ENCODE assay signal across 11 cellular contexts in genomic region chrX:63784346-63784901, GRCh38. TPM values are rescaled to one million over a fixed set of nuclear protein-coding genes. Genes with fewer than 3 reads are reported as not detected.
DNase-seq lines count a peak whose midpoint lies in the region; ATAC-seq and TF ChIP-seq lines count a peak whose summit lies in the region.
"Had no signal": no experiment of that assay in that cellular context is flagged by ENCODE, and none has a peak within 500 bp of the region (broad histone marks: within the 10 kb centered on the region; RNA-seq: fewer than 3 reads in every experiment).

No MANE protein-coding gene starts in this region.

- H3K4me1 ChIP-seq in H9 (ENCODE audit: insufficient read depth, low read length) (peaks cover 9% of the 10 kb centered on the region; the same call in 1 of the 2 replicates), left lung (no peaks in the 10 kb centered on the region)

- no peak overlapping the region for H2BK120ac ChIP-seq in H9 (ENCODE audit: low read depth, low read length, poor library complexity, severe bottlenecking)

- H3K14ac ChIP-seq in H9 (ENCODE audit: insufficient read depth, low read length): peak overlapping the region; percentile 77

- H4K20me1 ChIP-seq in H9 (ENCODE audit: control insufficient read depth, insufficient read depth, insufficient read length): no peaks in the 10 kb centered on the region

- no peak overlapping the region for H4K91ac ChIP-seq in H9 (ENCODE audit: insufficient read length, low read depth, low read length)

- H2AFZ ChIP-seq in H9 (ENCODE audit: low read length): no peak overlapping the region

- no peak overlapping the region for H2BK12ac ChIP-seq in H9 (ENCODE audit: insufficient read length, low read depth, low read length)

- H3K9me3 ChIP-seq in H9 (ENCODE audit: control insufficient read depth, low read depth, low read length) (peaks cover 55% of the 10 kb centered on the region), left lung (no peaks in the 10 kb centered on the region), MG63 (no peaks in the 10 kb centered on the region)

- peaks cover 13% of the 10 kb centered on the region for H3K23me2 ChIP-seq in H9 (ENCODE audit: insufficient read length, low read depth, low read length, poor library complexity, severe bottlenecking)

- H3K4me3 ChIP-seq in left lung (peak overlapping the region; percentile 16 to 17), MG63 (no peak overlapping the region)

- peaks cover 14 to 22% of the 10 kb centered on the region in 2 experiments for H3K4me1 Mint-ChIP-seq in H9
- no peaks in the 10 kb centered on the region for H3K4me1 Mint-ChIP-seq in stimulated activated effector memory CD8-positive, alpha-beta T cell treated with anti-CD3 and anti-CD28 coated beads, Interleukin-12 subunit alpha, Interleukin-12 subunit beta, amount 100 ng/mL, for 72 hours

- H3K27me3 ChIP-seq in H9 (ENCODE audit: insufficient read depth, low read length): no peaks in the 10 kb centered on the region
- H3K27me3 ChIP-seq in left lung: no peaks in the 10 kb centered on the region
- no peaks in the 10 kb centered on the region for H3K27me3 ChIP-seq in MG63

- H3K36me3 ChIP-seq in left lung: no peaks in the 10 kb centered on the region
- no peaks in the 10 kb centered on the region for H3K36me3 ChIP-seq in MG63

- H3K79me1 ChIP-seq in H9 (ENCODE audit: insufficient read depth, low read depth, low read length, poor library complexity, severe bottlenecking): no peaks in the 10 kb centered on the region

- no peaks in the 10 kb centered on the region for H3K79me2 ChIP-seq in H9 (ENCODE audit: insufficient read depth, low read length)

- no peaks in the 10 kb centered on the region for H3K27me3 Mint-ChIP-seq in H9 (ENCODE audit: low read depth)

- no peak overlapping the region for H2AK5ac ChIP-seq in H9 (ENCODE audit: insufficient read length, low read length)

- peak overlapping the region; percentile 15 for H3K18ac ChIP-seq in H9 (ENCODE audit: insufficient read length, low read depth, low read length)

- no peak for DNase-seq in H9
- DNase-seq in left lung: no peak
- no peak for DNase-seq in stimulated activated effector memory CD8-positive, alpha-beta T cell treated with anti-CD3 and anti-CD28 coated beads, Interleukin-12 subunit alpha, Interleukin-12 subunit beta, amount 100 ng/mL, for 72 hours (ENCODE audit: low spot score in 2 of 2)
- DNase-seq in NAMALWA (ENCODE audit: low spot score): no peak
- no peak for DNase-seq in activated CD4-positive, alpha-beta T cell treated with anti-CD3 and anti-CD28 coated beads for 1 hour
- DNase-seq in NCI-H1105 treated with DMSO at 0.1 percent for 48 hours (lab: John Stamatoyannopoulos, UW): no peak
- no peak for DNase-seq in MG63
- DNase-seq: activated effector memory CD4-positive, alpha-beta T cell treated with Interleukin-2 at 50 U/mL for 16 hours; SIG-M5 had no signal

- no peak overlapping the region for H2BK15ac ChIP-seq in H9 (ENCODE audit: low read depth, low read length)

- H3K36me3 Mint-ChIP-seq in H9 (ENCODE audit: insufficient read depth in 1 of 3, low read depth in 3 of 3): peaks cover 12 to 23% (median 23%) of the 10 kb centered on the region in 3 experiments
- H3K36me3 Mint-ChIP-seq in stimulated activated effector memory CD8-positive, alpha-beta T cell treated with anti-CD3 and anti-CD28 coated beads, Interleukin-12 subunit alpha, Interleukin-12 subunit beta, amount 100 ng/mL, for 72 hours: no peaks in the 10 kb centered on the region

- H3K9ac ChIP-seq in H9 (ENCODE audit: extremely low read depth, insufficient read length, low read length): peak overlapping the region; percentile 38

- H3K9me3 Mint-ChIP-seq in H9: peaks cover 62 to 68% of the 10 kb centered on the region in 2 experiments
- no peaks in the 10 kb centered on the region for H3K9me3 Mint-ChIP-seq in stimulated activated effector memory CD8-positive, alpha-beta T cell treated with anti-CD3 and anti-CD28 coated beads, Interleukin-12 subunit alpha, Interleukin-12 subunit beta, amount 100 ng/mL, for 72 hours

- H3K4ac ChIP-seq in H9 (ENCODE audit: low read depth, low read length): no peak overlapping the region

- TF ChIP-seq CTCF in H9 (conservative IDR thresholded peaks at IDR 0.05): no peak
- TF ChIP-seq CTCF in left lung (IDR thresholded peaks at IDR 0.05): no peak

- intact Hi-C loops in left lung (cut with DNase I): no loop called here

- no peak overlapping the region for H3K56ac ChIP-seq in H9 (ENCODE audit: insufficient read length, low read depth, low read length)

- H3K4me2 ChIP-seq in H9 (ENCODE audit: insufficient read depth, insufficient read length, low read length): peak overlapping the region; percentile 74

- H4K8ac ChIP-seq in H9 (replicated peaks; ENCODE audit: insufficient read length, low read depth, low read length): no peak overlapping the region

- no peak overlapping the region for H2BK20ac ChIP-seq in H9 (ENCODE audit: low read depth, low read length, poor library complexity, severe bottlenecking)

- peak overlapping the region; percentile 0 for H3K27ac ChIP-seq in H9 (ENCODE audit: insufficient read length, low read depth, low read length)
- H3K27ac ChIP-seq in cingulate gyrus (ENCODE audit: low read depth, low read length): peak overlapping the region; percentile 19
- H3K27ac ChIP-seq in left lung: no peak overlapping the region

- H3K23ac ChIP-seq in H9 (ENCODE audit: insufficient read length, low read depth, low read length): no peak overlapping the region

- H2BK5ac ChIP-seq in H9 (ENCODE audit: insufficient read length, low read length): no peak overlapping the region

- ATAC-seq in left lung: no peak
- ATAC-seq in stimulated activated effector memory CD8-positive, alpha-beta T cell treated with anti-CD3 and anti-CD28 coated beads, Interleukin-12 subunit alpha, Interleukin-12 subunit beta, amount 100 ng/mL, for 72 hours: no peak
- ATAC-seq: HCT116 had no signal

- H3T11ph ChIP-seq in H9 (ENCODE audit: low read length): no peak overlapping the region

- H4K5ac ChIP-seq in H9 (ENCODE audit: insufficient read length, low read depth, low read length): no peak overlapping the region

- no CpG with 5 or more reads among the region's 4 CpGs for WGBS in H9 (ENCODE audit: extremely low coverage, insufficient read length, low lambda C conversion rate)

- peak overlapping the region; percentile 69 to 81 for H3K4me3 Mint-ChIP-seq in H9
- H3K4me3 Mint-ChIP-seq in stimulated activated effector memory CD8-positive, alpha-beta T cell treated with anti-CD3 and anti-CD28 coated beads, Interleukin-12 subunit alpha, Interleukin-12 subunit beta, amount 100 ng/mL, for 72 hours: peak overlapping the region; percentile 44

- peak overlapping the region in 2 of 3 experiments; percentile 73 to 98; a peak in 5 of 7 replicates for H3K27ac Mint-ChIP-seq in H9
- no peak overlapping the region for H3K27ac Mint-ChIP-seq in stimulated activated effector memory CD8-positive, alpha-beta T cell treated with anti-CD3 and anti-CD28 coated beads, Interleukin-12 subunit alpha, Interleukin-12 subunit beta, amount 100 ng/mL, for 72 hours

RNA-seq across cellular contexts. Expression of gene ARHGEF9, which starts 0.6 kb away (rescaled TPM):
- total RNA-seq in H9 (2021): 23.6 and 26.4 TPM in 2 replicates
- 10 to 100 TPM; 23.9 to 26.8 TPM for total RNA-seq in left lung
- 9.8 and 13.4 TPM in 2 replicates for total RNA-seq in MG63 (2014; rRNA removed; shearing (Covaris generic); ENCODE audit: low replicate concordance)

Comparison
In these comparisons a context has a peak if more than half of its experiments do, and no peak if none do; other contexts are left out.
1. H3K27ac ChIP-seq: peak in H9 (single experiment) and cingulate gyrus (single experiment); none in left lung (0 of 2).